In genomic region chr11:75492181-75492820, GRCh38 we compare ENCODE assay signal across 8 cellular contexts. TPM values are rescaled to one million over a fixed set of nuclear protein-coding genes. Genes with fewer than 3 reads are reported as not detected.
DNase-seq lines count a peak whose midpoint lies in the region; ATAC-seq lines count a peak whose summit lies in the region.

No MANE protein-coding gene starts in this region.

- peaks cover 22 to 43% (median 32%) of the 10 kb centered on the region in 10 experiments for H3K4me1 ChIP-seq in BLaER1 treated with 17β-estradiol and CSF1 and Interleukin-3, amounts not matched to agents 10 nM and 100 nM

- peaks cover 14% of the 10 kb centered on the region for H3K4me1 Mint-ChIP-seq in activated naive CD4-positive, alpha-beta T cell treated with anti-CD3 and anti-CD28 coated beads for 36 hours (ENCODE audit: low read depth)

- peak overlapping the region; percentile 89 for H3K27ac Mint-ChIP-seq in activated naive CD4-positive, alpha-beta T cell treated with anti-CD3 and anti-CD28 coated beads for 36 hours

- no peaks in the 10 kb centered on the region for H3K9me3 Mint-ChIP-seq in activated naive CD4-positive, alpha-beta T cell treated with anti-CD3 and anti-CD28 coated beads for 36 hours

- 0 out of 20 replicates have a peak overlapping the region, but pooled peaks of 1 of the 10 experiments have one; percentile 5 for H3K4me3 ChIP-seq in BLaER1 treated with 17β-estradiol and CSF1 and Interleukin-3, amounts not matched to agents 10 nM and 100 nM

- no peaks in the 10 kb centered on the region for H3K9me3 ChIP-seq in BLaER1 treated with 17β-estradiol and CSF1 and Interleukin-3, amounts not matched to agents 10 nM and 100 nM (replicated peaks in 1 of 11)

- no peaks in the 10 kb centered on the region for H3K27me3 ChIP-seq in BLaER1 treated with 17β-estradiol and CSF1 and Interleukin-3, amounts not matched to agents 10 nM and 100 nM

- ATAC-seq in GM21737 (IDR thresholded peaks at IDR 0.05; ENCODE audit: unreplicated experiment) (peak; percentile 72), HG02623 (IDR thresholded peaks at IDR 0.05; ENCODE audit: unreplicated experiment) (no peak)

- H3K4me2 ChIP-seq in BLaER1 treated with 17β-estradiol and CSF1 and Interleukin-3, amounts not matched to agents 10 nM and 100 nM = peak overlapping the region; percentile 24 to 78 (median 67)

- DNase-seq in SKM-1 (lab: John Stamatoyannopoulos, UW; ENCODE audit: unreplicated experiment) (peak; percentile 36), middle frontal gyrus (ENCODE audit: extremely low spot score, low spot score) (no peak), COR-L47 (lab: John Stamatoyannopoulos, UW) (no peak)
- peak; percentile 89 for DNase-seq in activated naive CD4-positive, alpha-beta T cell treated with anti-CD3 and anti-CD28 coated beads for 36 hours
- peak; percentile 65 for DNase-seq in stimulated activated CD4-positive, alpha-beta T cell treated with anti-CD3 and anti-CD28 coated beads, Interleukin-1b, Interleukin-23, amount 100 ng/mL, for 48 hours

- no peaks in the 10 kb centered on the region for H3K36me3 ChIP-seq in BLaER1 treated with 17β-estradiol and CSF1 and Interleukin-3, amounts not matched to agents 10 nM and 100 nM

- H3K4me3 Mint-ChIP-seq in activated naive CD4-positive, alpha-beta T cell treated with anti-CD3 and anti-CD28 coated beads for 36 hours = peak overlapping the region; percentile 73

- intact Hi-C loops in activated naive CD4-positive, alpha-beta T cell treated with anti-CD3 and anti-CD28 coated beads for 36 hours (cut with micrococcal nuclease) = loop anchor here (2.0 kb wide), 1 partner anchor 32 kb away; the partner anchor contains the start of gene GDPD5

- peaks cover 0 to 8% (median 0%) of the 10 kb centered on the region in 11 experiments; a peak in 2 of 22 replicates for H4K20me1 ChIP-seq in BLaER1 treated with 17β-estradiol and CSF1 and Interleukin-3, amounts not matched to agents 10 nM and 100 nM

- H3K36me3 Mint-ChIP-seq in activated naive CD4-positive, alpha-beta T cell treated with anti-CD3 and anti-CD28 coated beads for 36 hours (ENCODE audit: low read depth) = no peaks in the 10 kb centered on the region

- H3K27ac ChIP-seq in BLaER1 treated with 17β-estradiol and CSF1 and Interleukin-3, amounts not matched to agents 10 nM and 100 nM = peak overlapping the region in 7 of 11 experiments; percentile 1 to 56 (median 32); a peak in 6 of 22 replicates

- H3K9ac ChIP-seq in BLaER1 treated with 17β-estradiol and CSF1 and Interleukin-3, amounts not matched to agents 10 nM and 100 nM = 0 out of 22 replicates have a peak overlapping the region, but pooled peaks of 1 of the 11 experiments have one; percentile 6

- CTCF ChIA-PET in activated naive CD4-positive, alpha-beta T cell treated with anti-CD3 and anti-CD28 coated beads for 36 hours (lab: Charles Lee) = interaction anchor here (0.8 kb wide), 1 partner anchor 20 kb away, joined by 4 read pairs; no protein-coding TSS in a partner anchor

- H3K27me3 Mint-ChIP-seq in activated naive CD4-positive, alpha-beta T cell treated with anti-CD3 and anti-CD28 coated beads for 36 hours (ENCODE audit: low read depth) = no peaks in the 10 kb centered on the region

RNA-seq across cellular contexts. Expression of gene GDPD5, which starts 33.4 kb away (rescaled TPM):
- 10 to 100 TPM; 13.3 to 13.5 TPM for total RNA-seq in activated naive CD4-positive, alpha-beta T cell treated with anti-CD3 and anti-CD28 coated beads for 36 hours

RNA-seq across cellular contexts. Expression of gene KLHL35, which starts 59.3 kb away (rescaled TPM):
- total RNA-seq in activated naive CD4-positive, alpha-beta T cell treated with anti-CD3 and anti-CD28 coated beads for 36 hours = under 1 TPM; 0.14 to 0.17 TPM

Comparison
In these comparisons a context has a peak if more than half of its experiments do, and no peak if none do; other contexts are left out.
1. DNase-seq: peak in SKM-1 (single experiment), activated naive CD4-positive, alpha-beta T cell treated with anti-CD3 and anti-CD28 coated beads for 36 hours (single experiment) and stimulated activated CD4-positive, alpha-beta T cell treated with anti-CD3 and anti-CD28 coated beads, Interleukin-1b, Interleukin-23, amount 100 ng/mL, for 48 hours (single experiment); none in middle frontal gyrus (single experiment) and COR-L47 (single experiment).